ENCODE assay signal across 1 cellular context in the genomic region with DNA sequence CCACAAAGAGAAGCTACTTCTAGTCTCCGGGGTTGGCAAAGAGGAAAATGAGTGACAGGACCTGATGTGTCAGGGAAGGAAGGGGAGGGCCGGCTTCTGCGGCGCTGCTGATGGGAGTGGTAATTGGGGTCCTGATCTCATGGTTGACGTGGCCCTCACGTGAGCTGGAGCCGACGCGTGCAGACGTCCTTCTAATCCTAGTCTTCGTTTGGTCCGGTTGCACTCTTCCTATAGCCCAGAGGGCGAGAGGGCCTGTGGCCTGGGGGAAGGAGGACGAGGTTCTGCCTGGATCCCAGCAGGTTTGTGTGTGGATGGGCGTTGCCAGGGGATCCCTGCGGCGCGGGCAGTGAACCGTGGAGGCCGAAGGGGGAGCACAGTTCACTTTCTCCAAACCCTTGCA.
A peak's percentile ranks its signal among the peaks of the same experiment; 100 is the strongest.
TF ChIP-seq lines count a peak whose summit lies in the region.

A gene (plus strand): TSS at position 186 of the 400 bp plus-strand sequence. CDS start 2,384 bp downstream, outside the sequence.

TF ChIP-seq in K562, 482 proteins besides CTCF, POLR2A, EP300 and RAD21 (continued from another document):
- TF ChIP-seq, protein P1, sequence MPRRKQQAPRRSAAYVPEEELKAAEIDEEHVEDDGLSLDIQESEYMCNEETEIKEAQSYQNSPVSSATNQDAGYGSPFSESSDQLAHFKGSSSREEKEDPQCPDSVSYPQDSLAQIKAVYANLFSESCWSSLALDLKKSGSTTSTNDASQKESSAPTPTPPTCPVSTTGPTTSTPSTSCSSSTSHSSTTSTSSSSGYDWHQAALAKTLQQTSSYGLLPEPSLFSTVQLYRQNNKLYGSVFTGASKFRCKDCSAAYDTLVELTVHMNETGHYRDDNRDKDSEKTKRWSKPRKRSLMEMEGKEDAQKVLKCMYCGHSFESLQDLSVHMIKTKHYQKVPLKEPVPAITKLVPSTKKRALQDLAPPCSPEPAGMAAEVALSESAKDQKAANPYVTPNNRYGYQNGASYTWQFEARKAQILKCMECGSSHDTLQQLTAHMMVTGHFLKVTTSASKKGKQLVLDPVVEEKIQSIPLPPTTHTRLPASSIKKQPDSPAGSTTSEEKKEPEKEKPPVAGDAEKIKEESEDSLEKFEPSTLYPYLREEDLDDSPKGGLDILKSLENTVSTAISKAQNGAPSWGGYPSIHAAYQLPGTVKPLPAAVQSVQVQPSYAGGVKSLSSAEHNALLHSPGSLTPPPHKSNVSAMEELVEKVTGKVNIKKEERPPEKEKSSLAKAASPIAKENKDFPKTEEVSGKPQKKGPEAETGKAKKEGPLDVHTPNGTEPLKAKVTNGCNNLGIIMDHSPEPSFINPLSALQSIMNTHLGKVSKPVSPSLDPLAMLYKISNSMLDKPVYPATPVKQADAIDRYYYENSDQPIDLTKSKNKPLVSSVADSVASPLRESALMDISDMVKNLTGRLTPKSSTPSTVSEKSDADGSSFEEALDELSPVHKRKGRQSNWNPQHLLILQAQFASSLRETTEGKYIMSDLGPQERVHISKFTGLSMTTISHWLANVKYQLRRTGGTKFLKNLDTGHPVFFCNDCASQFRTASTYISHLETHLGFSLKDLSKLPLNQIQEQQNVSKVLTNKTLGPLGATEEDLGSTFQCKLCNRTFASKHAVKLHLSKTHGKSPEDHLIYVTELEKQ (CRISPR knock-in tag; IDR thresholded peaks at IDR 0.05) = no peak
- TF ChIP-seq, protein P2, sequence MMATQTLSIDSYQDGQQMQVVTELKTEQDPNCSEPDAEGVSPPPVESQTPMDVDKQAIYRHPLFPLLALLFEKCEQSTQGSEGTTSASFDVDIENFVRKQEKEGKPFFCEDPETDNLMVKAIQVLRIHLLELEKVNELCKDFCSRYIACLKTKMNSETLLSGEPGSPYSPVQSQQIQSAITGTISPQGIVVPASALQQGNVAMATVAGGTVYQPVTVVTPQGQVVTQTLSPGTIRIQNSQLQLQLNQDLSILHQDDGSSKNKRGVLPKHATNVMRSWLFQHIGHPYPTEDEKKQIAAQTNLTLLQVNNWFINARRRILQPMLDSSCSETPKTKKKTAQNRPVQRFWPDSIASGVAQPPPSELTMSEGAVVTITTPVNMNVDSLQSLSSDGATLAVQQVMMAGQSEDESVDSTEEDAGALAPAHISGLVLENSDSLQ (IDR thresholded peaks at IDR 0.05) = peak; percentile 77
- TF ChIP-seq, protein P3, sequence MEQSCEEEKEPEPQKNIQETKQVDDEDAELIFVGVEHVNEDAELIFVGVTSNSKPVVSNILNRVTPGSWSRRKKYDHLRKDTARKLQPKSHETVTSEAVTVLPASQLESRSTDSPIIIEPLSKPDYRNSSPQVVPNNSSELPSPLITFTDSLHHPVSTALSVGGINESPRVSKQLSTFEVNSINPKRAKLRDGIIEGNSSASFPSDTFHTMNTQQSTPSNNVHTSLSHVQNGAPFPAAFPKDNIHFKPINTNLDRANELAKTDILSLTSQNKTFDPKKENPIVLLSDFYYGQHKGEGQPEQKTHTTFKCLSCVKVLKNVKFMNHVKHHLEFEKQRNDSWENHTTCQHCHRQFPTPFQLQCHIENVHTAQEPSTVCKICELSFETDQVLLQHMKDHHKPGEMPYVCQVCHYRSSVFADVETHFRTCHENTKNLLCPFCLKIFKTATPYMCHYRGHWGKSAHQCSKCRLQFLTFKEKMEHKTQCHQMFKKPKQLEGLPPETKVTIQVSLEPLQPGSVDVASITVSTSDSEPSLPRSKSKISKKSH (CRISPR knock-in tag; IDR thresholded peaks at IDR 0.05) = no peak
- TF ChIP-seq, protein P4, sequence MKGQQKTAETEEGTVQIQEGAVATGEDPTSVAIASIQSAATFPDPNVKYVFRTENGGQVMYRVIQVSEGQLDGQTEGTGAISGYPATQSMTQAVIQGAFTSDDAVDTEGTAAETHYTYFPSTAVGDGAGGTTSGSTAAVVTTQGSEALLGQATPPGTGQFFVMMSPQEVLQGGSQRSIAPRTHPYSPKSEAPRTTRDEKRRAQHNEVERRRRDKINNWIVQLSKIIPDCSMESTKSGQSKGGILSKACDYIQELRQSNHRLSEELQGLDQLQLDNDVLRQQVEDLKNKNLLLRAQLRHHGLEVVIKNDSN (CRISPR knock-in tag; IDR thresholded peaks at IDR 0.05) = 0 out of 2 replicates have a peak, but pooled peaks have one; percentile 13
TF ChIP-seq in K562: peak in this region for 6.
